Comparison of ENCODE assay signal across 9 cellular contexts in the genomic region with DNA sequence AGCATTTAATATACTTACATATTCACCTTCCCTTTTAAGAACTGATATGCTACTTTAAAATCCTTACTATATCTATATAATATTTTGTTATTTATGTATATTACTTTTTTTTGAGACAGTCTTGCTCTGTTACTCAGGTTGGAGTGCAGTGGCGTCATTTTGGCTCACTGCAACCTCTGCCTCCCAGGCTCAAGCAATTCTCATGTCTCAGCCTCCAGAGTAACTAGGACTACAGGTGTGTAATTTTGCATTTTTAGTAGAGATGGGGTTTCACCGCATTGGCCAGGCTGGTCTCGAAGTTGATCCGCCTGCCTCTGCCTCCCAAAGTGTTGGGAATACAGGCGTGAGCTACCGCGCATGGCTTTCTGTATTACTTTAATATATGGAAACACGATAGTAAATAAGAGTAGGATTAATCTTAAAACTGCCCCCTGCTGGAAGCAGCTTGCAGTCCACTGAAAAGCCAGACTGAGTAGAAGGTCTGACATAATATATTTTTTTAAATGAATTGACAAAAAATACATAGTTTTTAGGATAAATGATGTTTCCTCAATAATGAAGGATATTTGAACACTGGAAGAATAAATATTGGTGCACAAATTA. TPM values are rescaled to one million over a fixed set of nuclear protein-coding genes. Genes with fewer than 3 reads are reported as not detected.
DNase-seq lines count a peak whose midpoint lies in the region; ATAC-seq and TF ChIP-seq lines count a peak whose summit lies in the region.
"Had no signal": no experiment of that assay in that cellular context is flagged by ENCODE, and none has a peak within 500 bp of the region (broad histone marks: within the 10 kb centered on the region; RNA-seq: fewer than 3 reads in every experiment).

No MANE protein-coding gene starts in this region.

- H3K27me3 ChIP-seq in KMS-11 (ENCODE audit: insufficient read depth, low read depth) (no peaks in the 10 kb centered on the region), suprapubic skin (no peaks in the 10 kb centered on the region), MG63 (no peaks in the 10 kb centered on the region)

- no peak overlapping the region for H3K27ac ChIP-seq in KMS-11
- no peak overlapping the region for H3K27ac ChIP-seq in suprapubic skin

- H3K4me3 ChIP-seq in KMS-11 (IDR thresholded peaks at IDR 0.05; ENCODE audit: insufficient read depth, low read depth, low read length) = no peak overlapping the region
- no peak overlapping the region for H3K4me3 ChIP-seq in foreskin fibroblast (ENCODE audit: low read depth in 1 of 2, low read length in 2 of 2)
- H3K4me3 ChIP-seq in suprapubic skin = no peak overlapping the region
- H3K4me3 ChIP-seq in MG63 = no peak overlapping the region

- peak; percentile 76 for TF ChIP-seq CTCF in KMS-11 (conservative IDR thresholded peaks at IDR 0.05; ENCODE audit: low read depth, low read length)
- TF ChIP-seq CTCF in foreskin fibroblast (IDR thresholded peaks at IDR 0.05; ENCODE audit: low read depth, low read length) = peak; percentile 58
- peak; percentile 25 to 38 for TF ChIP-seq CTCF in suprapubic skin (IDR thresholded peaks at IDR 0.05)

- H3K4me1 ChIP-seq in KMS-11 (ENCODE audit: low read depth, poor library complexity, severe bottlenecking) (no peaks in the 10 kb centered on the region), suprapubic skin (no peaks in the 10 kb centered on the region)

- no peaks in the 10 kb centered on the region for H3K36me3 ChIP-seq in KMS-11 (ENCODE audit: insufficient read depth)
- H3K36me3 ChIP-seq in suprapubic skin = peaks cover 8% of the 10 kb centered on the region
- H3K36me3 ChIP-seq in MG63 = no peaks in the 10 kb centered on the region

- H3K9me3 ChIP-seq in suprapubic skin (no peaks in the 10 kb centered on the region), MG63 (no peaks in the 10 kb centered on the region)

- H3K27ac Mint-ChIP-seq in activated CD8-positive, alpha-beta T cell treated with anti-CD3 and anti-CD28 coated beads, Interleukin-2, amount 10 ng/mL, durations not matched to agents 7 days and 5 days = no peak overlapping the region

- no peaks in the 10 kb centered on the region for H4K20me1 ChIP-seq in KMS-11 (ENCODE audit: insufficient read depth)

- no peak overlapping the region for H3K4me3 Mint-ChIP-seq in activated CD8-positive, alpha-beta T cell treated with anti-CD3 and anti-CD28 coated beads, Interleukin-2, amount 10 ng/mL, durations not matched to agents 7 days and 5 days

- POLR2A ChIA-PET in activated CD8-positive, alpha-beta T cell treated with anti-CD3 and anti-CD28 coated beads, Interleukin-2, amount 10 ng/mL, durations not matched to agents 7 days and 5 days (lab: Charles Lee) = interaction anchor here (1.1 to 1.3 kb wide), 3 partner anchors 22 to 112 kb away, joined by 3 to 5 read pairs (median 4); a partner anchor contains a TSS

- CTCF ChIA-PET in activated CD8-positive, alpha-beta T cell treated with anti-CD3 and anti-CD28 coated beads, Interleukin-2, amount 10 ng/mL, durations not matched to agents 7 days and 5 days (lab: Charles Lee) = interaction anchor here (0.7 to 11.7 kb wide), 23 partner anchors 9 to 377 kb away, joined by 3 to 159 read pairs (median 9); a partner anchor contains a TSS

- ATAC-seq in activated CD8-positive, alpha-beta T cell treated with anti-CD3 and anti-CD28 coated beads, Interleukin-2, amount 10 ng/mL, durations not matched to agents 7 days and 5 days = peak; percentile 47
- no peak for ATAC-seq in GM21737 (IDR thresholded peaks at IDR 0.05; ENCODE audit: unreplicated experiment)

- no peak overlapping the region for H2AFZ ChIP-seq in KMS-11 (ENCODE audit: low read depth)

- H3K36me3 Mint-ChIP-seq in activated CD8-positive, alpha-beta T cell treated with anti-CD3 and anti-CD28 coated beads, Interleukin-2, amount 10 ng/mL, durations not matched to agents 7 days and 5 days (ENCODE audit: low read depth) = peaks cover 46% of the 10 kb centered on the region

- DNase-seq in EH (ENCODE audit: low read depth) (peak; percentile 25), foreskin fibroblast (peak in 1 of 2 donors; percentile 58), suprapubic skin (ENCODE audit: low spot score in 2 of 2) (no peak), MG63 (no peak), NCI-H1436 treated with DMSO at 0.1 percent for 48 hours (lab: John Stamatoyannopoulos, UW) (no peak)
- DNase-seq in activated CD8-positive, alpha-beta T cell treated with anti-CD3 and anti-CD28 coated beads, Interleukin-2, amount 10 ng/mL, durations not matched to agents 7 days and 5 days = peak; percentile 63

- no peak for TF ChIP-seq EP300 in suprapubic skin (IDR thresholded peaks at IDR 0.05)

- no peak overlapping the region for H3K4me2 ChIP-seq in KMS-11

- no peak for TF ChIP-seq POLR2A in suprapubic skin (IDR thresholded peaks at IDR 0.05)

- H3K79me2 ChIP-seq in KMS-11 (ENCODE audit: insufficient read depth, low read depth) = no peaks in the 10 kb centered on the region

- H3K9me3 Mint-ChIP-seq in activated CD8-positive, alpha-beta T cell treated with anti-CD3 and anti-CD28 coated beads, Interleukin-2, amount 10 ng/mL, durations not matched to agents 7 days and 5 days (ENCODE audit: insufficient read depth) = no peaks in the 10 kb centered on the region

- peaks cover 21% of the 10 kb centered on the region for H3K4me1 Mint-ChIP-seq in activated CD8-positive, alpha-beta T cell treated with anti-CD3 and anti-CD28 coated beads, Interleukin-2, amount 10 ng/mL, durations not matched to agents 7 days and 5 days (ENCODE audit: low read depth)

- WGBS in suprapubic skin = 89% methylated on average over 8 of the region's 8 CpGs

- no peak overlapping the region for H3K9ac ChIP-seq in KMS-11

- H3K27me3 Mint-ChIP-seq in activated CD8-positive, alpha-beta T cell treated with anti-CD3 and anti-CD28 coated beads, Interleukin-2, amount 10 ng/mL, durations not matched to agents 7 days and 5 days (ENCODE audit: low read depth) = no peaks in the 10 kb centered on the region

RNA-seq across cellular contexts. Expression of a gene that starts 24.4 kb away (rescaled TPM):
- total RNA-seq in activated CD8-positive, alpha-beta T cell treated with anti-CD3 and anti-CD28 coated beads, Interleukin-2, amount 10 ng/mL, durations not matched to agents 7 days and 5 days = 10 to 100 TPM; 63.7 to 65.6 TPM
- 10 to 100 TPM; 27.0 to 29.8 (median 27.5) TPM for total RNA-seq in suprapubic skin
- 2.5 and 3.4 TPM in 2 replicates for total RNA-seq in MG63 (2014; rRNA removed; shearing (Covaris generic); ENCODE audit: low replicate concordance)

RNA-seq across cellular contexts. Expression of a gene that starts 28.8 kb away (rescaled TPM):
- under 1 TPM in 1 of 2 experiments, not detected in 1; 0.05 TPM for total RNA-seq in activated CD8-positive, alpha-beta T cell treated with anti-CD3 and anti-CD28 coated beads, Interleukin-2, amount 10 ng/mL, durations not matched to agents 7 days and 5 days
- 1 to 10 TPM in 1 of 4 donors, under 1 TPM in 2, not detected in 1; 0.24 to 1.1 (median 0.34) TPM for total RNA-seq in suprapubic skin
- total RNA-seq in MG63 (2014; rRNA removed; shearing (Covaris generic); ENCODE audit: low replicate concordance) = not detected in 2 replicates
- total RNA-seq: T-helper 2 cell treated with Interferon-gamma antibody and Interleukin-4, amounts not matched to agents 100 ng/mL and 5 ng/mL, for 36 hours had no signal

Comparison
In these comparisons a context has a peak if more than half of its experiments do, and no peak if none do; other contexts are left out.
1. DNase-seq: peak in EH (single experiment) and activated CD8-positive, alpha-beta T cell treated with anti-CD3 and anti-CD28 coated beads, Interleukin-2, amount 10 ng/mL, durations not matched to agents 7 days and 5 days (single experiment); none in suprapubic skin (0 of 2), MG63 (single experiment) and NCI-H1436 treated with DMSO at 0.1 percent for 48 hours (single experiment).
2. Peak in every context shown above with its lines, with median percentiles within 50 percentile points of each other: CTCF ChIP-seq.